ENCODE assay signal across 26 cellular contexts in genomic region chr3:52126036-52126435, GRCh38. TPM values are rescaled to one million over a fixed set of nuclear protein-coding genes. Genes with fewer than 3 reads are reported as not detected.
DNase-seq lines count a peak whose midpoint lies in the region; ATAC-seq, FAIRE-seq and TF ChIP-seq lines count a peak whose summit lies in the region.
"Had no signal": no experiment of that assay in that cellular context is flagged by ENCODE, and none has a peak within 500 bp of the region (broad histone marks: within the 10 kb centered on the region; RNA-seq: fewer than 3 reads in every experiment).

No MANE protein-coding gene starts in this region.

- in situ Hi-C loops in astrocyte of the spinal cord (cut with HindIII; ENCODE audit: low sequenced_read_pairs), result no loop called here

- H3K4me1 Mint-ChIP-seq in CD8-positive, alpha-beta T cell (ENCODE audit: low read depth), result no peaks in the 10 kb centered on the region
- H3K4me1 Mint-ChIP-seq in naive thymus-derived CD8-positive, alpha-beta T cell, result peaks cover 0 to 22% (median 2%) of the 10 kb centered on the region in 4 donors

- peak overlapping the region; percentile 4; the same call in 1 of the 2 replicates for H3K27ac ChIP-seq in ACC112 (ENCODE audit: low read depth, low read length)
- H3K27ac ChIP-seq in CD8-positive, alpha-beta T cell (ENCODE audit: low read depth, low read length), result no peak overlapping the region
- H3K27ac ChIP-seq: adrenal gland, brain microvascular endothelial cell, colonic mucosa, transverse colon had no signal

- CTCF ChIA-PET in CD8-positive, alpha-beta T cell (lab: Charles Lee), result interaction anchor here (1.4 to 8.2 kb wide), 2 partner anchors 72 to 123 kb away, joined by 4 to 164 read pairs; no protein-coding TSS in a partner anchor

- no peak overlapping the region for H3K4me3 Mint-ChIP-seq in CD8-positive, alpha-beta T cell
- no peak overlapping the region for H3K4me3 Mint-ChIP-seq in naive thymus-derived CD8-positive, alpha-beta T cell
- H3K4me3 Mint-ChIP-seq: activated T-cell treated with anti-CD3 and anti-CD28 coated beads, Interleukin-2, amount 50 U/mL, for 72 hours; mesothelial cell of epicardium; naive B cell; T-helper 2 cell treated with Interferon-gamma antibody and Interleukin-4, amounts not matched to agents 5 μg/mL and 100 μg/mL, for 36 hours had no signal

- no peak overlapping the region for H2AFZ ChIP-seq in ACC112 (ENCODE audit: low read length, unreplicated experiment)

- H3K4me3 ChIP-seq in ACC112 (ENCODE audit: low read depth, low read length) (peak overlapping the region; percentile 7; the same call in 1 of the 2 replicates), astrocyte of the spinal cord (ENCODE audit: low read depth, low read length) (no peak overlapping the region)
- H3K4me3 ChIP-seq in CD8-positive, alpha-beta T cell (ENCODE audit: low read depth, low read length), result no peak overlapping the region
- H3K4me3 ChIP-seq: adrenal gland, colonic mucosa, transverse colon had no signal

- no peaks in the 10 kb centered on the region for H3K79me2 ChIP-seq in ACC112 (ENCODE audit: control insufficient read depth, insufficient read depth, low read length, unreplicated experiment)

- ATAC-seq in CD8-positive, alpha-beta T cell, result no peak
- ATAC-seq in naive thymus-derived CD8-positive, alpha-beta T cell, result no peak
- ATAC-seq: activated T-cell treated with anti-CD3 and anti-CD28 coated beads, Interleukin-2, amount 50 U/mL, for 72 hours; HepG2; Right ventricle myocardium inferior had no signal

- DNase-seq in CD8-positive, alpha-beta T cell, result no peak
- DNase-seq in astrocyte of the spinal cord (ENCODE audit: low read depth, low spot score), result peak; percentile 8
- peak; percentile 9 for DNase-seq in iris pigment epithelial cell (ENCODE audit: low read depth)
- no peak for DNase-seq in SW 1271 (lab: John Stamatoyannopoulos, UW)
- DNase-seq in naive thymus-derived CD8-positive, alpha-beta T cell, result no peak
- no peak for DNase-seq in RCC 7860 (ENCODE audit: low spot score)
- DNase-seq: activated CD4-positive, alpha-beta T cell treated with anti-CD3 and anti-CD28 coated beads for 4 hours; activated naive CD4-positive, alpha-beta T cell; activated T-cell treated with anti-CD3 and anti-CD28 coated beads, Interleukin-2, amount 50 U/mL, for 72 hours; adrenal gland; brain microvascular endothelial cell; colonic mucosa; islet precursor cell; Kasumi-1; naive B cell; NCI-H1694; NCI-H446 treated with DMSO at 0.1 percent for 48 hours; nucleus accumbens; stimulated activated CD4-positive, alpha-beta T cell treated with anti-CD3 and anti-CD28 coated beads, Interleukin-2, amount 100 ng/mL, for 24 hours; transverse colon had no signal

- FAIRE-seq in RCC 7860 (lab: Jason Lieb, UNC), result no peak
- FAIRE-seq: GM18507, HepG2 had no signal

- 0 out of 2 replicates have a peak, but pooled peaks cover 3% of the 10 kb centered on the region for H3K36me3 ChIP-seq in ACC112 (ENCODE audit: insufficient read depth, low read length)
- no peaks in the 10 kb centered on the region for H3K36me3 ChIP-seq in CD8-positive, alpha-beta T cell (ENCODE audit: insufficient read depth, low read length)
- H3K36me3 ChIP-seq: adrenal gland, brain microvascular endothelial cell, colonic mucosa, transverse colon had no signal

- H3K9me3 Mint-ChIP-seq in CD8-positive, alpha-beta T cell, result no peaks in the 10 kb centered on the region
- H3K9me3 Mint-ChIP-seq in naive thymus-derived CD8-positive, alpha-beta T cell, result no peaks in the 10 kb centered on the region
- H3K9me3 Mint-ChIP-seq: activated T-cell treated with anti-CD3 and anti-CD28 coated beads, Interleukin-2, amount 50 U/mL, for 72 hours; mesothelial cell of epicardium; naive B cell; T-helper 2 cell treated with Interferon-gamma antibody and Interleukin-4, amounts not matched to agents 5 μg/mL and 100 μg/mL, for 36 hours had no signal

- intact Hi-C loops in CD8-positive, alpha-beta T cell (cut with DNase I, micrococcal nuclease), result no loop called here

- peaks cover 37% of the 10 kb centered on the region for H3K4me1 ChIP-seq in ACC112 (ENCODE audit: control insufficient read depth, insufficient read depth, low read length, unreplicated experiment)
- H3K4me1 ChIP-seq in CD8-positive, alpha-beta T cell (ENCODE audit: insufficient read depth, low read length), result no peaks in the 10 kb centered on the region
- H3K4me1 ChIP-seq: colonic mucosa had no signal

- TF ChIP-seq CTCF in CD8-positive, alpha-beta T cell (IDR thresholded peaks at IDR 0.05), result no peak
- no peak for TF ChIP-seq CTCF in astrocyte of the spinal cord (IDR thresholded peaks at IDR 0.05; ENCODE audit: low read depth, low read length)

- H3K27ac Mint-ChIP-seq in CD8-positive, alpha-beta T cell, result peak overlapping the region; percentile 37
- H3K27ac Mint-ChIP-seq in naive thymus-derived CD8-positive, alpha-beta T cell, result no peak overlapping the region
- H3K27ac Mint-ChIP-seq: activated T-cell treated with anti-CD3 and anti-CD28 coated beads, Interleukin-2, amount 50 U/mL, for 72 hours; mesothelial cell of epicardium; T-helper 2 cell treated with Interferon-gamma antibody and Interleukin-4, amounts not matched to agents 5 μg/mL and 100 μg/mL, for 36 hours had no signal

- no peaks in the 10 kb centered on the region for H3K36me3 Mint-ChIP-seq in CD8-positive, alpha-beta T cell
- no peaks in the 10 kb centered on the region for H3K36me3 Mint-ChIP-seq in naive thymus-derived CD8-positive, alpha-beta T cell
- H3K36me3 Mint-ChIP-seq: mesothelial cell of epicardium, naive B cell had no signal

- H3K9me3 ChIP-seq in CD8-positive, alpha-beta T cell (ENCODE audit: low read length), result no peaks in the 10 kb centered on the region
- H3K9me3 ChIP-seq: adrenal gland, colonic mucosa, transverse colon had no signal

- H3K27me3 ChIP-seq in ACC112 (ENCODE audit: insufficient read depth, low read length), result no peaks in the 10 kb centered on the region
- H3K27me3 ChIP-seq in CD8-positive, alpha-beta T cell (ENCODE audit: insufficient read depth, low read length), result no peaks in the 10 kb centered on the region
- H3K27me3 ChIP-seq: adrenal gland, brain microvascular endothelial cell, colonic mucosa, transverse colon had no signal

- no peaks in the 10 kb centered on the region for H3K27me3 Mint-ChIP-seq in CD8-positive, alpha-beta T cell (ENCODE audit: low read depth)
- H3K27me3 Mint-ChIP-seq in naive thymus-derived CD8-positive, alpha-beta T cell, result no peaks in the 10 kb centered on the region
- H3K27me3 Mint-ChIP-seq: naive B cell had no signal

- POLR2A ChIA-PET in CD8-positive, alpha-beta T cell (lab: Charles Lee), result no interaction called here
- POLR2A ChIA-PET in naive thymus-derived CD8-positive, alpha-beta T cell (lab: Charles Lee), result no interaction called here

RNA-seq across cellular contexts. Expression of gene POC1A, which starts 28.2 kb away (rescaled TPM):
- total RNA-seq in CD8-positive, alpha-beta T cell, result under 1 TPM; 0.24 to 0.42 TPM
- total RNA-seq in naive thymus-derived CD8-positive, alpha-beta T cell, result 1 to 10 TPM; 1.2 to 1.9 TPM
- 1 to 10 TPM in 1 of 3 donors, under 1 TPM in 2; 0.28 to 1.1 (median 0.66) TPM for polyA plus RNA-seq in naive thymus-derived CD8-positive, alpha-beta T cell

Comparison
In these comparisons a context has a peak if more than half of its experiments do, and no peak if none do; other contexts are left out.
1. DNase-seq: peak in astrocyte of the spinal cord (single experiment) and iris pigment epithelial cell (single experiment); none in CD8-positive, alpha-beta T cell (0 of 7), SW 1271 (0 of 2), naive thymus-derived CD8-positive, alpha-beta T cell (0 of 10) and RCC 7860 (single experiment).